8 cellular contexts compared by ENCODE assay signal in genomic region chr7:93231799-93232672, GRCh38. TPM values are rescaled to one million over a fixed set of nuclear protein-coding genes. Genes with fewer than 3 reads are reported as not detected.
DNase-seq lines count a peak whose midpoint lies in the region; ATAC-seq and TF ChIP-seq lines count a peak whose summit lies in the region.

TSS of gene VPS50 (plus strand) at chr7:93232366. CDS start at chr7:93232468, 102 bp downstream.

- in situ Hi-C loops in GM13976 (cut with MboI; ENCODE audit: low sequenced_read_pairs, unreplicated experiment), result no loop called here

- H3K27me3 ChIP-seq in upper lobe of right lung, result no peaks in the 10 kb centered on the region

- DNase-seq in GM13976 (ENCODE audit: low spot score) (peak; percentile 86), NCI-H146 treated with DMSO at 0.1 percent for 48 hours (lab: John Stamatoyannopoulos, UW; ENCODE audit: unreplicated experiment) (peak; percentile 97), amniotic stem cell (lab: John Stamatoyannopoulos, UW) (peak; percentile 88), left cardiac atrium (peak; percentile 96), posterior vena cava (ENCODE audit: low spot score) (peak; percentile 97), upper lobe of right lung (peak; percentile 95)

- H3K4me1 ChIP-seq in upper lobe of right lung, result peaks cover 17% of the 10 kb centered on the region

- TF ChIP-seq CTCF in GM13976 (IDR thresholded peaks at IDR 0.05; ENCODE audit: borderline replicate concordance, control extremely low read depth, extremely low read depth, insufficient read depth, missing control alignments), result peak; percentile 2
- no peak for TF ChIP-seq CTCF in upper lobe of right lung (IDR thresholded peaks at IDR 0.05)

- H3K4me3 ChIP-seq in upper lobe of right lung, result peak within 1 kb of the TSS; percentile 85

- H3K9me3 ChIP-seq in upper lobe of right lung, result no peaks in the 10 kb centered on the region

- no peaks in the 10 kb centered on the region for H3K36me3 ChIP-seq in upper lobe of right lung

- peak; percentile 99 for ATAC-seq in HG02870 (IDR thresholded peaks at IDR 0.05; ENCODE audit: unreplicated experiment)
- peak; percentile 100 for ATAC-seq in left cardiac atrium
- ATAC-seq in upper lobe of right lung, result peak; percentile 99

- intact Hi-C loops in T-helper 1 cell treated with Interleukin-12 subunit alpha and Interleukin-12 subunit beta and Interleukin-4 antibody, amounts not matched to agents 30 ng/mL and 1 ng/mL, for 36 hours (cut with micrococcal nuclease), result loop anchor here (1.0 to 5.0 kb wide), 21 partner anchors 13 to 1352 kb away; partner anchors contain the start of genes AKAP9, ANKIB1, BET1 and CYP51A1
- intact Hi-C loops in left cardiac atrium (cut with DNase I) (no loop called here), posterior vena cava (cut with DNase I) (no loop called here), upper lobe of right lung (cut with DNase I) (loop anchor here (10.0 kb wide), 1 partner anchor 773 kb away; the partner anchor contains the start of gene BET1)

- H3K27ac ChIP-seq in upper lobe of right lung, result peak within 1 kb of the TSS; percentile 84

RNA-seq across cellular contexts. Expression of gene VPS50, which starts in this region (rescaled TPM):
- 24.5 and 25.0 TPM in 2 replicates for total RNA-seq in T-helper 1 cell treated with Interleukin-12 subunit alpha and Interleukin-12 subunit beta and Interleukin-4 antibody, amounts not matched to agents 30 ng/mL and 1 ng/mL, for 36 hours
- total RNA-seq in left cardiac atrium (10 to 100 TPM; 15.2 to 18.1 TPM), posterior vena cava (10 to 100 TPM; 25.7 to 25.8 TPM), upper lobe of right lung (30.2 TPM)

Comparison
In these comparisons a context has a peak if more than half of its experiments do, and no peak if none do; other contexts are left out.
1. Peak in every context shown above with its lines: DNase-seq, ATAC-seq, H3K4me3 ChIP-seq and H3K27ac ChIP-seq.
2. intact Hi-C loops: an anchor here in T-helper 1 cell treated with Interleukin-12 subunit alpha and Interleukin-12 subunit beta and Interleukin-4 antibody, amounts not matched to agents 30 ng/mL and 1 ng/mL, for 36 hours (1.0 to 5.0 kb wide) and upper lobe of right lung (10.0 kb wide); none called in left cardiac atrium and posterior vena cava.